27 cellular contexts compared by ENCODE assay signal in genomic region chr6:36803908-36804307, GRCh38.
"Had no signal": no experiment of that assay in that cellular context is flagged by ENCODE, and none has a peak within 500 bp of the region (broad histone marks: within the 10 kb centered on the region; RNA-seq: fewer than 3 reads in every experiment).

No MANE protein-coding gene starts in this region.

- DNase-seq: immature natural killer cell; kidney; left colon; left lung; lower lobe of right lung; mammary epithelial cell; mesenchymal stem cell; naive thymus-derived CD8-positive, alpha-beta T cell; occipital lobe; ovary; retina; right cardiac atrium; sigmoid colon; small intestine; spleen; stimulated activated CD4-positive, alpha-beta T cell treated with anti-CD3 and anti-CD28 coated beads, Interleukin-4, amount 100 ng/mL, for 4 hours; stimulated activated CD8-positive, alpha-beta memory T cell treated with anti-CD3 and anti-CD28 coated beads, Interleukin-4, amount 100 ng/mL, for 48 hours; stimulated activated naive CD4-positive, alpha-beta T cell treated with Interleukin-2 at 50 U/mL for 16 hours; stimulated activated naive CD8-positive, alpha-beta T cell treated with anti-CD3 and anti-CD28 coated beads, Interleukin-15, amount 100 ng/mL, for 72 hours; substantia nigra; uterus had no signal

- H3K36me3 ChIP-seq: left lung, lower lobe of right lung, neural progenitor cell, neutrophil, ovary, prostate gland, sigmoid colon, spleen, tibial nerve, uterus had no signal

- H3K9me3 ChIP-seq: left lung, lower lobe of right lung, neutrophil, ovary, prostate gland, sigmoid colon, spleen, tibial nerve, uterus had no signal

- H2AFZ ChIP-seq: neural progenitor cell had no signal

- H3K27me3 ChIP-seq: ovary, sigmoid colon, uterus had no signal

- H3K9ac ChIP-seq: neural progenitor cell had no signal

- H3K4me1 ChIP-seq: left lung, lower lobe of right lung, prostate gland, sigmoid colon, spleen, tibial nerve, uterus had no signal

- FAIRE-seq: islet of Langerhans, kidney, small intestine had no signal

- ATAC-seq: left colon; left lung; lower lobe of right lung; naive thymus-derived CD8-positive, alpha-beta T cell; right cardiac atrium; stimulated activated memory B cell treated with anti-CD40 and anti-IgM and Interleukin-4, amounts not matched to agents 10 μg/mL and 1 μg/mL and 100 μg/mL, for 72 hours; stimulated activated naive CD8-positive, alpha-beta T cell treated with anti-CD3 and anti-CD28 coated beads, Interleukin-15, amount 100 ng/mL, for 72 hours had no signal

- H3K27ac ChIP-seq: left lung, lower lobe of right lung, neural progenitor cell, neutrophil, ovary, prostate gland, sigmoid colon, spleen, tibial nerve, uterus had no signal

- H3K4me3 ChIP-seq: left lung, lower lobe of right lung, neural progenitor cell, ovary, prostate gland, sigmoid colon, spleen, tibial nerve, uterus had no signal
